Comparison of ENCODE assay signal across 2 cellular contexts in the genomic region with DNA sequence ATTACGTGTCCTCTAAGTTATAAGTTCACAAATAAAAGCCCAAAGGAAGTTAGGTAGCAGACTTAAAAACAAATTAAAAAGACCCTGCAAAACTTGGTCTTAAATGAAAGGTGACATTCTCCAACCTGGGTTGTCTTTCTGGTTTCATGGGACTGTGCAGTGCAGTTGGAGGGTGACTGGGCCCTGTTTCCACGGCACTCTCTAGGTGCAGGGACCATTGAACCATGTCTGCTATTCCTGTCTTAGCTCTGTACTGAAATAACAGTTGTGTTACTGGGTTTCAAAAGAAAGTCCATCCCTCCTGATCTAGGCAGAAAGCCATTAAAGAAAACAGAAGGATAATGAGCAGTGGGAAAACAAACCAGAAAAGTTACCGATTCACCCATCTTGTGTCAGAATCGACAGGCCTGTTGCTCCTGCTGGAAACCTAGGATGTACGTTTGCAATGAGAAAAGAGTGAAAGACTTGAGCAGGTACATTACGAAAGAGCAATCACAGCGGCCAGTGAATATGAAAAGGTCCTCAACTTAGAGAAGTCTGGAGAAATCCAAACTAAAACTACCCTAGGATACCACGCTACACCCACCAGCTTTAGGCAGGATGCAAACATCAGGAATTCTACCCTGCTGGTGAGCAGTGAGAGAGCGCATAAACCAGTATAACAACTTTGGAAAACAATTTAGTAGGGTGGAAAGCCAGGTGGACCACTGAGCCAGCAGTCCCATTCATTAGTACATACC.
TF ChIP-seq lines count a peak whose summit lies in the region.

No MANE protein-coding gene starts in this region.

TF ChIP-seq in SK-N-SH treated with all-trans-retinoic acid at 6 μM for 48 hours, 23 proteins besides CTCF, POLR2A, EP300 and RAD21 (continued from another document):
- TF ChIP-seq ARNTL (CRISPR knock-in tag; IDR thresholded peaks at IDR 0.05; ENCODE audit: borderline replicate concordance, low read depth) (no peak), ZFP30 (CRISPR knock-in tag; IDR thresholded peaks at IDR 0.05) (no peak)

TF ChIP-seq in SK-N-SH, 30 proteins besides CTCF, POLR2A, EP300 and RAD21 (continued from another document):
- TF ChIP-seq, protein P1, sequence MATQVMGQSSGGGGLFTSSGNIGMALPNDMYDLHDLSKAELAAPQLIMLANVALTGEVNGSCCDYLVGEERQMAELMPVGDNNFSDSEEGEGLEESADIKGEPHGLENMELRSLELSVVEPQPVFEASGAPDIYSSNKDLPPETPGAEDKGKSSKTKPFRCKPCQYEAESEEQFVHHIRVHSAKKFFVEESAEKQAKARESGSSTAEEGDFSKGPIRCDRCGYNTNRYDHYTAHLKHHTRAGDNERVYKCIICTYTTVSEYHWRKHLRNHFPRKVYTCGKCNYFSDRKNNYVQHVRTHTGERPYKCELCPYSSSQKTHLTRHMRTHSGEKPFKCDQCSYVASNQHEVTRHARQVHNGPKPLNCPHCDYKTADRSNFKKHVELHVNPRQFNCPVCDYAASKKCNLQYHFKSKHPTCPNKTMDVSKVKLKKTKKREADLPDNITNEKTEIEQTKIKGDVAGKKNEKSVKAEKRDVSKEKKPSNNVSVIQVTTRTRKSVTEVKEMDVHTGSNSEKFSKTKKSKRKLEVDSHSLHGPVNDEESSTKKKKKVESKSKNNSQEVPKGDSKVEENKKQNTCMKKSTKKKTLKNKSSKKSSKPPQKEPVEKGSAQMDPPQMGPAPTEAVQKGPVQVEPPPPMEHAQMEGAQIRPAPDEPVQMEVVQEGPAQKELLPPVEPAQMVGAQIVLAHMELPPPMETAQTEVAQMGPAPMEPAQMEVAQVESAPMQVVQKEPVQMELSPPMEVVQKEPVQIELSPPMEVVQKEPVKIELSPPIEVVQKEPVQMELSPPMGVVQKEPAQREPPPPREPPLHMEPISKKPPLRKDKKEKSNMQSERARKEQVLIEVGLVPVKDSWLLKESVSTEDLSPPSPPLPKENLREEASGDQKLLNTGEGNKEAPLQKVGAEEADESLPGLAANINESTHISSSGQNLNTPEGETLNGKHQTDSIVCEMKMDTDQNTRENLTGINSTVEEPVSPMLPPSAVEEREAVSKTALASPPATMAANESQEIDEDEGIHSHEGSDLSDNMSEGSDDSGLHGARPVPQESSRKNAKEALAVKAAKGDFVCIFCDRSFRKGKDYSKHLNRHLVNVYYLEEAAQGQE (IDR thresholded peaks at IDR 0.05; ENCODE audit: low read depth, low read length): no peak
- TF ChIP-seq NRF1 (IDR thresholded peaks at IDR 0.05; ENCODE audit: low read depth, low read length) (no peak), GATA2 (CRISPR knock-in tag; IDR thresholded peaks at IDR 0.05) (no peak)
